9 cellular contexts compared by ENCODE assay signal in the genomic region with DNA sequence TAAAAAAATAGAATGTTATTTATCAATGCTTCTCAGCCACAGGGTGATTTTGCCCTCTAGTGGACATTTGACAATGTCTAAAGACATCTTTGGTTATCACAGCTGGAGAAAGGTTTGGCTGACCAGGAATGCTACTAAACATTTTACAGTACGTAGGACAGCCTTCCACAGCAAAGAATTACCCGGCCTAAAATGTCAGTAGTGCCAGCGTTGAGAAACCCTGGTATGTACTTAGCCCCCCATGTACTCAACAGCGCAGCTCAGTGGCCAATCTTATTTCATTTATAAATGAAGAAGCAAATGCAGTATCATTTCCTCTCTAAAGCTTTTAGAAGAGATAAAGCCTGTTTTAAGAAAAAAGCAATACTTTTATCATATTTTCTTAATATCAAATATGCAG. TPM values are rescaled to one million over a fixed set of nuclear protein-coding genes. Genes with fewer than 3 reads are reported as not detected.
DNase-seq lines count a peak whose midpoint lies in the region; ATAC-seq and TF ChIP-seq lines count a peak whose summit lies in the region.
"Had no signal": no experiment of that assay in that cellular context is flagged by ENCODE, and none has a peak within 500 bp of the region (broad histone marks: within the 10 kb centered on the region; RNA-seq: fewer than 3 reads in every experiment).

No MANE protein-coding gene starts in this region.

- no peak overlapping the region for H2AK5ac ChIP-seq in trophoblast cell (ENCODE audit: low read length)

- no peak overlapping the region for H3K4ac ChIP-seq in trophoblast cell (ENCODE audit: low read depth, low read length)

- H3K9ac ChIP-seq in trophoblast cell (ENCODE audit: low read length), result no peak overlapping the region

- H2BK5ac ChIP-seq in trophoblast cell (ENCODE audit: low read depth, low read length, poor library complexity), result no peak overlapping the region

- H2BK12ac ChIP-seq in trophoblast cell (ENCODE audit: low read length), result no peak overlapping the region

- H3K4me3 ChIP-seq in trophoblast cell (ENCODE audit: low read depth, low read length), result no peak overlapping the region

- H3K36me3 Mint-ChIP-seq in activated CD8-positive, alpha-beta T cell treated with anti-CD3 and anti-CD28 coated beads, Interleukin-2, amount 10 ng/mL, durations not matched to agents 7 days and 5 days (ENCODE audit: low read depth), result peaks cover 13% of the 10 kb centered on the region

- peaks cover 0 to 2% of the 10 kb centered on the region in 2 experiments for H3K4me1 ChIP-seq in trophoblast cell (ENCODE audit: control insufficient read depth in 1 of 2, insufficient read depth in 2 of 2, low read length in 2 of 2)

- no peak overlapping the region for H3K23ac ChIP-seq in trophoblast cell (ENCODE audit: low read length)

- WGBS in trophoblast cell (ENCODE audit: extremely low coverage, insufficient coverage, insufficient read length), result no CpG with 5 or more reads among the region's 4 CpGs

- H3K36me3 ChIP-seq in trophoblast cell (ENCODE audit: control insufficient read depth in 1 of 2, insufficient read depth in 2 of 2, low read length in 2 of 2), result no peaks in the 10 kb centered on the region

- DNase-seq in activated CD4-positive, CD25-positive, alpha-beta regulatory T cell treated with anti-CD3 and anti-CD28 coated beads, Interleukin-2, amount 50 U/mL, for 72 hours, result no peak
- DNase-seq in NCI-H2171 (lab: John Stamatoyannopoulos, UW) (peak; percentile 16), fibroblast of peridontal ligament (ENCODE audit: extremely low read depth) (peak; percentile 92), trophoblast cell (peak; percentile 20 to 70), HEK293T (ENCODE audit: extremely low spot score) (no peak)
- peak; percentile 74 for DNase-seq in activated CD8-positive, alpha-beta T cell treated with anti-CD3 and anti-CD28 coated beads, Interleukin-2, amount 10 ng/mL, durations not matched to agents 7 days and 5 days

- peaks cover 16% of the 10 kb centered on the region for H3K79me2 ChIP-seq in trophoblast cell (ENCODE audit: control insufficient read depth, insufficient read depth, low read length, poor library complexity)

- H2AFZ ChIP-seq in trophoblast cell (ENCODE audit: insufficient read depth, low read length, poor library complexity), result no peak overlapping the region

- H4K12ac ChIP-seq in trophoblast cell (ENCODE audit: low read depth, low read length), result no peak overlapping the region

- H3K27ac Mint-ChIP-seq in activated CD8-positive, alpha-beta T cell treated with anti-CD3 and anti-CD28 coated beads, Interleukin-2, amount 10 ng/mL, durations not matched to agents 7 days and 5 days, result no peak overlapping the region
- H3K27ac Mint-ChIP-seq: dendritic cell treated with granulocyte-macrophage colony-stimulating factor and Interleukin-4, amounts not matched to agents 40 ng/mL and 50 ng/mL, for 4 days had no signal

- H4K91ac ChIP-seq in trophoblast cell (ENCODE audit: low read depth, low read length), result no peak overlapping the region

- H3K14ac ChIP-seq in trophoblast cell (ENCODE audit: low read length), result no peak overlapping the region

- no peaks in the 10 kb centered on the region for H3K9me3 ChIP-seq in trophoblast cell (ENCODE audit: insufficient read depth, low read depth, low read length)

- H3K27me3 ChIP-seq in trophoblast cell (ENCODE audit: insufficient read depth, low read length), result no peaks in the 10 kb centered on the region

- H3K79me1 ChIP-seq in trophoblast cell (ENCODE audit: low read length), result peaks cover under 1% of the 10 kb centered on the region

- H3K9me3 Mint-ChIP-seq in activated CD8-positive, alpha-beta T cell treated with anti-CD3 and anti-CD28 coated beads, Interleukin-2, amount 10 ng/mL, durations not matched to agents 7 days and 5 days (ENCODE audit: insufficient read depth), result no peaks in the 10 kb centered on the region
- H3K9me3 Mint-ChIP-seq: dendritic cell treated with granulocyte-macrophage colony-stimulating factor and Interleukin-4, amounts not matched to agents 40 ng/mL and 50 ng/mL, for 4 days had no signal

- H3K27ac ChIP-seq in trophoblast cell (ENCODE audit: low read depth, low read length), result no peak overlapping the region

- peak; percentile 59 to 62 for ATAC-seq in activated CD4-positive, CD25-positive, alpha-beta regulatory T cell treated with anti-CD3 and anti-CD28 coated beads, Interleukin-2, amount 50 U/mL, for 24 hours
- ATAC-seq in activated CD8-positive, alpha-beta T cell treated with anti-CD3 and anti-CD28 coated beads, Interleukin-2, amount 10 ng/mL, durations not matched to agents 7 days and 5 days, result peak; percentile 63
- no peak for ATAC-seq in HG03135 (IDR thresholded peaks at IDR 0.05; ENCODE audit: unreplicated experiment)

- no peaks in the 10 kb centered on the region for H3K27me3 Mint-ChIP-seq in activated CD8-positive, alpha-beta T cell treated with anti-CD3 and anti-CD28 coated beads, Interleukin-2, amount 10 ng/mL, durations not matched to agents 7 days and 5 days (ENCODE audit: low read depth)
- H3K27me3 Mint-ChIP-seq: dendritic cell treated with granulocyte-macrophage colony-stimulating factor and Interleukin-4, amounts not matched to agents 40 ng/mL and 50 ng/mL, for 4 days had no signal

- H4K8ac ChIP-seq in trophoblast cell (ENCODE audit: low read depth, low read length), result no peak overlapping the region

- H3K4me1 Mint-ChIP-seq in activated CD8-positive, alpha-beta T cell treated with anti-CD3 and anti-CD28 coated beads, Interleukin-2, amount 10 ng/mL, durations not matched to agents 7 days and 5 days (ENCODE audit: low read depth), result peaks cover 53% of the 10 kb centered on the region

- CTCF ChIA-PET in activated CD8-positive, alpha-beta T cell treated with anti-CD3 and anti-CD28 coated beads, Interleukin-2, amount 10 ng/mL, durations not matched to agents 7 days and 5 days (lab: Charles Lee), result interaction anchor here (0.6 to 5.3 kb wide), 23 partner anchors 9 to 109 kb away, joined by 3 to 55 read pairs (median 4); partner anchors contain the start of gene EIF5
- CTCF ChIA-PET in HEK293T (lab: Yijun Ruan, JAX), result interaction anchor here (0.6 to 2.6 kb wide), 15 partner anchors 9 to 1886 kb away, joined by 3 to 18 read pairs (median 3); no protein-coding TSS in a partner anchor

- no peak overlapping the region for H2BK120ac ChIP-seq in trophoblast cell (ENCODE audit: insufficient read depth, low read length, poor library complexity)

- POLR2A ChIA-PET in activated CD8-positive, alpha-beta T cell treated with anti-CD3 and anti-CD28 coated beads, Interleukin-2, amount 10 ng/mL, durations not matched to agents 7 days and 5 days (lab: Charles Lee), result interaction anchor here (0.6 to 2.1 kb wide), 3 partner anchors 9 to 57 kb away, joined by 4 to 11 read pairs (median 4); partner anchors contain the start of gene EIF5
- POLR2A ChIA-PET in HEK293T (lab: Yijun Ruan, JAX), result interaction anchor here (1.1 to 2.0 kb wide), 3 partner anchors 48 to 59 kb away, joined by 3 to 13 read pairs (median 4); partner anchors contain the start of gene EIF5

- H3K18ac ChIP-seq in trophoblast cell (ENCODE audit: low read length), result no peak overlapping the region

- H3K4me2 ChIP-seq in trophoblast cell (ENCODE audit: low read length), result no peak overlapping the region

- H3K4me3 Mint-ChIP-seq in activated CD8-positive, alpha-beta T cell treated with anti-CD3 and anti-CD28 coated beads, Interleukin-2, amount 10 ng/mL, durations not matched to agents 7 days and 5 days, result no peak overlapping the region
- H3K4me3 Mint-ChIP-seq: dendritic cell treated with granulocyte-macrophage colony-stimulating factor and Interleukin-4, amounts not matched to agents 40 ng/mL and 50 ng/mL, for 4 days had no signal

TF ChIP-seq in HEK293T, 16 proteins besides CTCF, POLR2A, EP300 and RAD21:
- no peak for TF ChIP-seq FOXK2 (IDR thresholded peaks at IDR 0.05)
- TF ChIP-seq BHLHE40 (IDR thresholded peaks at IDR 0.05; ENCODE audit: borderline replicate concordance), result no peak
- TF ChIP-seq ELF4 (IDR thresholded peaks at IDR 0.05), result no peak
- no peak for TF ChIP-seq L3MBTL2 (conservative IDR thresholded peaks at IDR 0.05)
- no peak for TF ChIP-seq NFRKB (IDR thresholded peaks at IDR 0.05)
- TF ChIP-seq LEF1 (IDR thresholded peaks at IDR 0.05; ENCODE audit: borderline replicate concordance), result no peak
- TF ChIP-seq ZNF384 (IDR thresholded peaks at IDR 0.05), result no peak
- no peak for TF ChIP-seq HDGF (IDR thresholded peaks at IDR 0.05; ENCODE audit: borderline replicate concordance)
- TF ChIP-seq FOXM1 (IDR thresholded peaks at IDR 0.05; ENCODE audit: borderline replicate concordance), result no peak
- TF ChIP-seq CTBP1 (IDR thresholded peaks at IDR 0.05; ENCODE audit: borderline replicate concordance), result no peak
- no peak for TF ChIP-seq SP1 (IDR thresholded peaks at IDR 0.05)
- no peak for TF ChIP-seq FOXA1 (IDR thresholded peaks at IDR 0.05)
- no peak for TF ChIP-seq ARNT (IDR thresholded peaks at IDR 0.05)
- no peak for TF ChIP-seq TARDBP (IDR thresholded peaks at IDR 0.05)
- TF ChIP-seq, protein P1, sequence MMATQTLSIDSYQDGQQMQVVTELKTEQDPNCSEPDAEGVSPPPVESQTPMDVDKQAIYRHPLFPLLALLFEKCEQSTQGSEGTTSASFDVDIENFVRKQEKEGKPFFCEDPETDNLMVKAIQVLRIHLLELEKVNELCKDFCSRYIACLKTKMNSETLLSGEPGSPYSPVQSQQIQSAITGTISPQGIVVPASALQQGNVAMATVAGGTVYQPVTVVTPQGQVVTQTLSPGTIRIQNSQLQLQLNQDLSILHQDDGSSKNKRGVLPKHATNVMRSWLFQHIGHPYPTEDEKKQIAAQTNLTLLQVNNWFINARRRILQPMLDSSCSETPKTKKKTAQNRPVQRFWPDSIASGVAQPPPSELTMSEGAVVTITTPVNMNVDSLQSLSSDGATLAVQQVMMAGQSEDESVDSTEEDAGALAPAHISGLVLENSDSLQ (IDR thresholded peaks at IDR 0.05), result no peak
- no peak for TF ChIP-seq SUZ12 (IDR thresholded peaks at IDR 0.05)

RNA-seq across cellular contexts. Expression of gene MARK3, which starts 5.8 kb away (rescaled TPM):
- total RNA-seq in activated CD8-positive, alpha-beta T cell treated with anti-CD3 and anti-CD28 coated beads, Interleukin-2, amount 10 ng/mL, durations not matched to agents 7 days and 5 days, result 10 to 100 TPM; 76.8 to 86.7 TPM
- polyA plus RNA-seq in trophoblast cell (2013), result 58.6 and 59.7 TPM in 2 replicates

RNA-seq across cellular contexts. Expression of gene EIF5, which starts 57.0 kb away (rescaled TPM):
- 100 to 1,000 TPM; 240 to 241 TPM for total RNA-seq in activated CD8-positive, alpha-beta T cell treated with anti-CD3 and anti-CD28 coated beads, Interleukin-2, amount 10 ng/mL, durations not matched to agents 7 days and 5 days
- 350 and 375 TPM in 2 replicates for polyA plus RNA-seq in trophoblast cell (2013)

Comparison
In these comparisons a context has a peak if more than half of its experiments do, and no peak if none do; other contexts are left out.
1. DNase-seq: peak in NCI-H2171 (single experiment), activated CD8-positive, alpha-beta T cell treated with anti-CD3 and anti-CD28 coated beads, Interleukin-2, amount 10 ng/mL, durations not matched to agents 7 days and 5 days (single experiment), fibroblast of peridontal ligament (single experiment) and trophoblast cell (2 of 2); none in activated CD4-positive, CD25-positive, alpha-beta regulatory T cell treated with anti-CD3 and anti-CD28 coated beads, Interleukin-2, amount 50 U/mL, for 72 hours (single experiment) and HEK293T (single experiment).